In genomic region chr2:9586465-9586864, GRCh38 we compare ENCODE assay signal across 23 cellular contexts.
"Had no signal": no experiment of that assay in that cellular context is flagged by ENCODE, and none has a peak within 500 bp of the region (broad histone marks: within the 10 kb centered on the region; RNA-seq: fewer than 3 reads in every experiment).

No MANE protein-coding gene starts in this region.

- H3K27ac ChIP-seq: lower lobe of right lung, neutrophil, ovary, prostate gland, upper lobe of left lung, WERI-Rb-1 had no signal

- H3K9me3 ChIP-seq: lower lobe of right lung, neutrophil, ovary, prostate gland, upper lobe of left lung had no signal

- H3K27ac Mint-ChIP-seq: activated CD8-positive, alpha-beta memory T cell treated with anti-CD3 and anti-CD28 coated beads, Interleukin-2, amount 10 ng/mL, durations not matched to agents 7 days and 5 days; activated naive CD4-positive, alpha-beta T cell treated with anti-CD3 and anti-CD28 coated beads for 36 hours; nephron; T-helper 2 cell treated with Interferon-gamma antibody and Interleukin-4, amounts not matched to agents 5 μg/mL and 100 μg/mL, for 36 hours had no signal

- H3K9me3 Mint-ChIP-seq: activated CD4-positive, alpha-beta memory T cell treated with anti-CD3 and anti-CD28 coated beads for 36 hours; activated naive CD4-positive, alpha-beta T cell treated with anti-CD3 and anti-CD28 coated beads for 36 hours; brain; nephron; T-helper 2 cell treated with Interferon-gamma antibody and Interleukin-4, amounts not matched to agents 5 μg/mL and 100 μg/mL, for 36 hours had no signal

- DNase-seq: activated CD4-positive, alpha-beta memory T cell treated with anti-CD3 and anti-CD28 coated beads for 36 hours; activated CD8-positive, alpha-beta memory T cell treated with anti-CD3 and anti-CD28 coated beads, Interleukin-2, amount 10 ng/mL, durations not matched to agents 7 days and 5 days; activated effector memory CD4-positive, alpha-beta T cell treated with Interleukin-2 at 50 U/mL for 16 hours; activated naive CD4-positive, alpha-beta T cell treated with anti-CD3 and anti-CD28 coated beads for 36 hours; aorta; caudate nucleus; dermis blood vessel endothelial cell; effector CD8-positive, alpha-beta T cell; erythroblast; foreskin fibroblast; lower lobe of right lung; ovary; stimulated activated CD4-positive, alpha-beta T cell treated with anti-CD3 and anti-CD28 coated beads, Interleukin-4, amount 100 ng/mL, for 24 hours; stimulated activated naive CD8-positive, alpha-beta T cell treated with anti-CD3 and anti-CD28 coated beads, Interleukin-15, Interleukin-2, amounts not matched to agents 100 U/mL and 50 U/mL, for 24 hours; upper lobe of left lung; WERI-Rb-1 had no signal

- H3K27me3 Mint-ChIP-seq: activated CD4-positive, alpha-beta memory T cell treated with anti-CD3 and anti-CD28 coated beads for 36 hours; activated CD8-positive, alpha-beta memory T cell treated with anti-CD3 and anti-CD28 coated beads, Interleukin-2, amount 10 ng/mL, durations not matched to agents 7 days and 5 days; brain had no signal

- H3K36me3 ChIP-seq: ovary, prostate gland had no signal

- ATAC-seq: activated CD8-positive, alpha-beta memory T cell treated with anti-CD3 and anti-CD28 coated beads, Interleukin-2, amount 10 ng/mL, durations not matched to agents 7 days and 5 days; left lobe of liver; lower lobe of right lung; SK-N-SH treated with all-trans-retinoic acid at 6 μM for 48 hours; stimulated activated naive CD8-positive, alpha-beta T cell treated with anti-CD3 and anti-CD28 coated beads, Interleukin-15, Interleukin-2, amounts not matched to agents 100 U/mL and 50 U/mL, for 24 hours had no signal

- H3K4me3 Mint-ChIP-seq: activated CD4-positive, alpha-beta memory T cell treated with anti-CD3 and anti-CD28 coated beads for 36 hours; activated CD8-positive, alpha-beta memory T cell treated with anti-CD3 and anti-CD28 coated beads, Interleukin-2, amount 10 ng/mL, durations not matched to agents 7 days and 5 days; activated naive CD4-positive, alpha-beta T cell treated with anti-CD3 and anti-CD28 coated beads for 36 hours; brain; nephron; T-helper 2 cell treated with Interferon-gamma antibody and Interleukin-4, amounts not matched to agents 5 μg/mL and 100 μg/mL, for 36 hours had no signal

- H3K4me3 ChIP-seq: lower lobe of right lung, ovary, prostate gland, upper lobe of left lung had no signal

- H3K27me3 ChIP-seq: neutrophil, ovary, upper lobe of left lung had no signal

- H3K4me1 Mint-ChIP-seq: nephron had no signal

- H3K4me1 ChIP-seq: lower lobe of right lung, prostate gland, upper lobe of left lung had no signal
